8 cellular contexts compared by ENCODE assay signal in the genomic region with DNA sequence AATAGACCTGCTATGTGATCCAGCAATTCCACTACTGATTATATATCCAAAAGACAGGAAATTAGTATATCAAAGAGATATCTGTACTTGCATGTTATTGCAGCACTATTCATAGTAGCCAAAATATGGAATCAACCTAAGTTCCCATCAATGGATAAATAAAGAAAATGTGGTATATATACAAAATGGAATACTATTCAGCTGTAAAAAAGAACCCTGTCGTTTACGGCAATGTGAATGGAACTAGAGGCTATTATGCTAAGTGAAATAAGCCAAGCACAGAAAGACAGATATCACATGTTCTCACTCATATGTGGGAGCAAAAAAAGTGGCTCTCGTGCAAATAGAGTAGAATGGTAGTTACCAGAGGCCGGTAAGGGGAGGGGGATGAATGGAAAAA.
"Had no signal": no experiment of that assay in that cellular context is flagged by ENCODE, and none has a peak within 500 bp of the region (broad histone marks: within the 10 kb centered on the region; RNA-seq: fewer than 3 reads in every experiment).

No MANE protein-coding gene starts in this region.

- H3K4me3 Mint-ChIP-seq: IgD-negative memory B cell had no signal

- H3K27me3 Mint-ChIP-seq: IgD-negative memory B cell had no signal

- DNase-seq: IMR-90, KBM-7, KG1 had no signal

- H3K4me2 ChIP-seq: KMS-11 had no signal

- FAIRE-seq: HepG2, HTR-8/SVneo had no signal

- H3K9ac ChIP-seq: KMS-11 had no signal

- H3K27ac ChIP-seq: HL-60, KMS-11 had no signal

- ATAC-seq: HepG2 had no signal

- H3K4me1 Mint-ChIP-seq: IgD-negative memory B cell had no signal

- H3K27ac Mint-ChIP-seq: IgD-negative memory B cell had no signal
